2 cellular contexts compared by ENCODE assay signal in the genomic region with DNA sequence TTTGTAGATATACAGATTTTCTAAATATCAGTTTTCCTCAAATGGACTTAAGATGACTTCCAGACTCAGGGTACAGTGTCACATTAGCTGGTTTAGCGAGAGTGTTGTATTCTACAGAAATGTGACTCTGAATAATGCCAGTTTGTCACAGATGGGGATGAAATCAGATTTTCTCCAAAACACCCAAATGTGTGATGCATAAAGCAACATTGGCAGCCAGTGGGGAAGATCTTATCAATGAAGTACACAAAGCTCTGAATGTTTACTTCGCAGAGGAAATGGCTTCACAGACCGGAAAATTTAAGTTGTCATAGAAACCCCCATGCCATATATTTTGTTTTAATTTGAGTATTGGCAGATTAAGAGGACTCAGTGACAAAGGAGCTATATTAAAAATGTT.
TF ChIP-seq lines count a peak whose summit lies in the region.

No MANE protein-coding gene starts in this region.

TF ChIP-seq in IMR-90, 13 proteins besides CTCF, POLR2A, EP300 and RAD21:
- TF ChIP-seq NFE2L2 (IDR thresholded peaks at IDR 0.05; ENCODE audit: low read depth, low read length) (no peak), FOS (IDR thresholded peaks at IDR 0.05; ENCODE audit: low read depth, low read length) (no peak), MAFK (IDR thresholded peaks at IDR 0.05; ENCODE audit: low read depth, low read length) (no peak), BHLHE40 (IDR thresholded peaks at IDR 0.05; ENCODE audit: low read depth, low read length) (no peak), RCOR1 (IDR thresholded peaks at IDR 0.05; ENCODE audit: insufficient replicate concordance, low read length) (no peak), CHD1 (IDR thresholded peaks at IDR 0.05; ENCODE audit: low read depth, low read length) (no peak)
TF ChIP-seq in IMR-90: peak in this region for 0.

TF ChIP-seq in endothelial cell of umbilical vein, 7 proteins besides CTCF, POLR2A, EP300 and RAD21:
- TF ChIP-seq, protein P1, sequence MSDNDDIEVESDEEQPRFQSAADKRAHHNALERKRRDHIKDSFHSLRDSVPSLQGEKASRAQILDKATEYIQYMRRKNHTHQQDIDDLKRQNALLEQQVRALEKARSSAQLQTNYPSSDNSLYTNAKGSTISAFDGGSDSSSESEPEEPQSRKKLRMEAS (IDR thresholded peaks at IDR 0.05; ENCODE audit: insufficient read depth, insufficient read length), result no peak
- TF ChIP-seq EZH2 (IDR thresholded peaks at IDR 0.05; ENCODE audit: borderline replicate concordance, low read depth, low read length, severe bottlenecking) (no peak), JUN (IDR thresholded peaks at IDR 0.05; ENCODE audit: borderline replicate concordance, insufficient read depth, insufficient read length, low read depth) (no peak), FOS (IDR thresholded peaks at IDR 0.05; ENCODE audit: borderline replicate concordance, insufficient read depth, low read length) (no peak), GATA2 (IDR thresholded peaks at IDR 0.05; ENCODE audit: insufficient read depth, insufficient read length, low read depth, low read length) (peak; percentile 22), MYC (IDR thresholded peaks at IDR 0.05; ENCODE audit: low read depth, low read length) (no peak)
